Comparison of ENCODE assay signal across 9 cellular contexts in the genomic region with DNA sequence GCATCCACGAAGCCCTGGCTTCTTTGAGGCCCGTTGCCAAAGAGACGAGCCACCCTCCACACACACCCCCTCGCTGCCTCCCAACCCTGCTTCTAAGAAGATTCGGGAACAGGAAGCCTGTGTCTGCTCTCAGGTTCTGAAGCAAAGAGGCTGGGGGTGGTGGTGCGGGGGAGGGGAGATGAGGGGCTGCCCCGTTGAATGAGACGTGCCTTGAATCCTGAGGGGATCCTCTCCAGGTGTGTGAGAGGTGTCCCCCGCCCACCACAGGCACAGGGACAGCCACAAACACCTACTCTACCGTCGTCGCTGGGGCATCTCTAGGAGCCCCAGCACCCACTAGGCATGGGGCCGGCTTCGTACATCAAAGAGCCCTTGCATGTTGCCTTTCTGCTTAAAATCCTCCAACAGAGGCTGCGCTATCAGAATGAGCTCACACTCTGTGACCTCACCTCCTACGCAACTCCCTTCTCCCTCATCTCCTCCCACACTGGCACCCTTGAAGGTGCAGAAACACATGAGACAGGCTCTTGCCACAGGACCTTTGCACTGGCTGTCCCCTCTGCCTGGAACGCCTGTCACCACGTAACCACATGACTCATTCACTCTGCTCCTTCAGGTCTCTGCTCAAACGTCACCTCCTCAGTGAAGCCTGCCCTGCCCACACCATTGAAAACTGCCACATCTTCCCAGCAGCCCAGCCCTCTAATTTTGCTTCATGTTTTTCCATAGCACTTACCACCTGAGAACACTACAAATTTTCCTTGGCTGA. TPM values are rescaled to one million over a fixed set of nuclear protein-coding genes. Genes with fewer than 3 reads are reported as not detected.
A peak's percentile ranks its signal among the peaks of the same experiment; 100 is the strongest.
DNase-seq lines count a peak whose midpoint lies in the region; ATAC-seq and TF ChIP-seq lines count a peak whose summit lies in the region.
"Had no signal": no experiment of that assay in that cellular context is flagged by ENCODE, and none has a peak within 500 bp of the region (broad histone marks: within the 10 kb centered on the region; RNA-seq: fewer than 3 reads in every experiment).

No MANE protein-coding gene starts in this region.

- POLR2A ChIA-PET in A673 (lab: Charles Lee; ENCODE audit: low non-redundant PET): no interaction called here

- H3K4me3 ChIP-seq in Peyer's patch (no peak overlapping the region), neutrophil (ENCODE audit: low read depth in 1 of 2, low read length in 1 of 2) (peak overlapping the region; percentile 60 to 65), A673 (ENCODE audit: low read depth, low read length, poor library complexity, severe bottlenecking) (no peak overlapping the region)
- H3K4me3 ChIP-seq: body of pancreas had no signal

- no peak for TF ChIP-seq POLR2A in Peyer's patch (IDR thresholded peaks at IDR 0.05)

- H3K4me1 ChIP-seq in Peyer's patch (peaks cover 0 to 22% (median 8%) of the 10 kb centered on the region in 4 donors), neutrophil (ENCODE audit: control insufficient read depth in 1 of 2, insufficient read depth in 1 of 2, low read depth in 1 of 2, low read length in 1 of 2) (peaks cover 99 to 100% of the 10 kb centered on the region in 2 experiments), A673 (ENCODE audit: insufficient read depth, low read length, poor library complexity, severe bottlenecking) (peaks cover 6% of the 10 kb centered on the region)
- H3K4me1 ChIP-seq: body of pancreas had no signal

- DNase-seq in ELF-1 (ENCODE audit: low read depth, low spot score) (peak; percentile 11), Peyer's patch (peak in 1 of 3 donors; percentile 39), COLO668 (lab: John Stamatoyannopoulos, UW; ENCODE audit: unreplicated experiment) (no peak), A673 (ENCODE audit: low spot score) (no peak), inferior parietal cortex (ENCODE audit: extremely low spot score) (no peak)
- DNase-seq in activated naive CD4-positive, alpha-beta T cell treated with Interleukin-2 at 50 U/mL for 16 hours: peak; percentile 94

- BruUV-seq in A673 (replicated peaks; lab: Mats Ljungman, UMichigan): no TSS peak

- no peaks in the 10 kb centered on the region for H3K9me3 ChIP-seq in Peyer's patch
- no peaks in the 10 kb centered on the region for H3K9me3 ChIP-seq in neutrophil
- H3K9me3 ChIP-seq in A673 (ENCODE audit: low read depth, low read length, poor library complexity, severe bottlenecking): no peaks in the 10 kb centered on the region
- H3K9me3 ChIP-seq: body of pancreas had no signal

- CTCF ChIA-PET in A673 (lab: Charles Lee): no interaction called here

- intact Hi-C loops in A673 (cut with micrococcal nuclease; ENCODE audit: unreplicated experiment): no loop called here

- TF ChIP-seq CTCF in Peyer's patch (IDR thresholded peaks at IDR 0.05) (no peak), neutrophil (IDR thresholded peaks at IDR 0.05) (no peak), A673 (conservative IDR thresholded peaks at IDR 0.05; ENCODE audit: low read depth, low read length) (no peak)

- H3K27ac ChIP-seq in Peyer's patch (peak overlapping the region; percentile 6 to 70 (median 29)), neutrophil (peak overlapping the region; percentile 99), A673 (ENCODE audit: low read depth, low read length, poor library complexity, severe bottlenecking) (no peak overlapping the region)

- no peak for ATAC-seq in GM21737 (IDR thresholded peaks at IDR 0.05; ENCODE audit: unreplicated experiment)
- ATAC-seq: body of pancreas had no signal

- no peaks in the 10 kb centered on the region for H3K27me3 ChIP-seq in Peyer's patch
- H3K27me3 ChIP-seq in neutrophil: no peaks in the 10 kb centered on the region
- H3K27me3 ChIP-seq in A673 (replicated peaks; ENCODE audit: insufficient read depth, low read depth, low read length, poor library complexity): no peaks in the 10 kb centered on the region
- H3K27me3 ChIP-seq: body of pancreas had no signal

- H3K36me3 ChIP-seq in Peyer's patch (no peaks in the 10 kb centered on the region), neutrophil (peaks cover 21% of the 10 kb centered on the region), A673 (ENCODE audit: insufficient read depth, low read length, poor library complexity, severe bottlenecking) (peaks cover 24% of the 10 kb centered on the region)

RNA-seq across cellular contexts. Expression of gene PREX1, which starts 58.5 kb away (rescaled TPM):
- total RNA-seq in Peyer's patch: 100 to 1,000 TPM in 1 of 4 donors, 10 to 100 TPM in 2, 1 to 10 TPM in 1; 9.9 to 150 (median 18.4) TPM
- 145 and 174 TPM in 2 replicates for total RNA-seq in A673 (2021)

Comparison
In these comparisons a context has a peak if more than half of its experiments do, and no peak if none do; other contexts are left out.
1. DNase-seq: peak in ELF-1 (single experiment) and activated naive CD4-positive, alpha-beta T cell treated with Interleukin-2 at 50 U/mL for 16 hours (single experiment); none in COLO668 (single experiment), A673 (single experiment) and inferior parietal cortex (single experiment).
2. H3K4me3 ChIP-seq: peak in neutrophil (2 of 2); none in Peyer's patch (0 of 4) and A673 (single experiment).